Comparison of ENCODE assay signal across 8 cellular contexts in the genomic region with DNA sequence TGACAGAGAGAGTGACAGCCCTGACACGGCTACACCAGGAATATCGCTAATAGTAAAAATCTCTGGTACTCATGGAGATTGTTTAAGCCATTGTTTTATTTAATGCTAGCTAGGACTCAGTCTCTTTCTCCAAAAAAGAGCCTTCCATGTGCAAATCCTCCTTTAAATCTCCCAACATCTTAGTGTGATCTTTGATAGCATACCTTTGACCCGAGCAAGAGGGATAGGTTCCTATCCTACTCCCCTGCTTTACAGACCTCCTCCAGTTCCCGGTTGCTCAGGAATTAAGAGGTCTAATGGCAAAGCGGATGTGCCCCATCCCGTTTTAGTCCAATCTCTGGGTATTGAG. TPM values are rescaled to one million over a fixed set of nuclear protein-coding genes. Genes with fewer than 3 reads are reported as not detected.
DNase-seq lines count a peak whose midpoint lies in the region; ATAC-seq and TF ChIP-seq lines count a peak whose summit lies in the region.

No MANE protein-coding gene starts in this region.

- no peak overlapping the region for H3K27ac Mint-ChIP-seq in endodermal cell

- H3K4me1 ChIP-seq in KMS-11 (ENCODE audit: low read depth, poor library complexity, severe bottlenecking) (no peaks in the 10 kb centered on the region), endodermal cell (ENCODE audit: control insufficient read depth, insufficient read depth, low read length) (peaks cover 9% of the 10 kb centered on the region), neuron (ENCODE audit: insufficient read depth, low read length) (peaks cover 3% of the 10 kb centered on the region)

- no peak overlapping the region for H3K9ac ChIP-seq in KMS-11
- H3K9ac ChIP-seq in endodermal cell (ENCODE audit: extremely low read depth, low read length, poor library complexity, severe bottlenecking), result no peak overlapping the region

- no peak for TF ChIP-seq CTCF in AG09309 (IDR thresholded peaks at IDR 0.05; ENCODE audit: control insufficient read depth, insufficient read depth, low read depth, low read length, missing control alignments)
- no peak for TF ChIP-seq CTCF in KMS-11 (conservative IDR thresholded peaks at IDR 0.05; ENCODE audit: low read depth, low read length)
- no peak for TF ChIP-seq CTCF in endodermal cell (conservative IDR thresholded peaks at IDR 0.05)

- H3K4me2 ChIP-seq in KMS-11, result peak overlapping the region; percentile 36; the same call in 1 of the 2 replicates

- H3K9me3 ChIP-seq in endodermal cell (ENCODE audit: control insufficient read depth, low read length) (no peaks in the 10 kb centered on the region), neuron (ENCODE audit: low read length) (no peaks in the 10 kb centered on the region)

- H3K4me3 Mint-ChIP-seq in endodermal cell, result peak overlapping the region; percentile 51

- no peaks in the 10 kb centered on the region for H3K9me3 Mint-ChIP-seq in endodermal cell

- peaks cover 12% of the 10 kb centered on the region for H3K4me1 Mint-ChIP-seq in endodermal cell

- no peak for ATAC-seq in GM21423 (IDR thresholded peaks at IDR 0.05; ENCODE audit: unreplicated experiment)

- H3K27me3 ChIP-seq in KMS-11 (ENCODE audit: insufficient read depth, low read depth), result no peaks in the 10 kb centered on the region
- peaks cover 64% of the 10 kb centered on the region for H3K27me3 ChIP-seq in endodermal cell (ENCODE audit: control insufficient read depth, insufficient read depth, low read length, poor library complexity, severe bottlenecking)
- H3K27me3 ChIP-seq in neuron (ENCODE audit: insufficient read depth, low read length), result no peaks in the 10 kb centered on the region

- 46% methylated on average over 6 of the region's 6 CpGs; no CpG with 5 or more reads in 1 of the 2 experiments for WGBS in endodermal cell (ENCODE audit: insufficient coverage in 1 of 2, insufficient read length in 1 of 2), 2 experiments

- H3K27ac ChIP-seq in KMS-11 (no peak overlapping the region), endodermal cell (ENCODE audit: low read depth, low read length) (no peak overlapping the region)

- H3K27me3 Mint-ChIP-seq in endodermal cell (ENCODE audit: insufficient read depth), result peaks cover 88% of the 10 kb centered on the region

- DNase-seq in AG09309 (ENCODE audit: low read depth), result no peak
- no peak for DNase-seq in endodermal cell
- DNase-seq in SK-N-DZ (ENCODE audit: low spot score), result no peak
- DNase-seq in COLO668 (lab: John Stamatoyannopoulos, UW; ENCODE audit: unreplicated experiment), result no peak
- no peak for DNase-seq in stimulated activated CD4-positive, alpha-beta T cell treated with anti-CD3 and anti-CD28 coated beads, Interleukin-1b, Interleukin-23, amount 100 ng/mL, for 48 hours

- H4K20me1 ChIP-seq in KMS-11 (ENCODE audit: insufficient read depth), result no peaks in the 10 kb centered on the region

- H3K36me3 Mint-ChIP-seq in endodermal cell (ENCODE audit: low read depth), result no peaks in the 10 kb centered on the region

- peak overlapping the region; percentile 48 for H3K4me3 ChIP-seq in AG09309 (ENCODE audit: control insufficient read depth, low read depth, low read length)
- no peak overlapping the region for H3K4me3 ChIP-seq in KMS-11 (IDR thresholded peaks at IDR 0.05; ENCODE audit: insufficient read depth, low read depth, low read length)
- H3K4me3 ChIP-seq in endodermal cell (ENCODE audit: low read length), result peak overlapping the region; percentile 76
- H3K4me3 ChIP-seq in neuron (ENCODE audit: low read length), result peak overlapping the region; percentile 77

- H3K79me2 ChIP-seq in KMS-11 (ENCODE audit: insufficient read depth, low read depth), result no peaks in the 10 kb centered on the region

- no peak overlapping the region; the same call in 1 of the 2 replicates for H2AFZ ChIP-seq in KMS-11 (ENCODE audit: low read depth)
- peak overlapping the region; percentile 91 for H2AFZ ChIP-seq in neuron (ENCODE audit: low read depth, low read length)

- H3K36me3 ChIP-seq in KMS-11 (ENCODE audit: insufficient read depth) (no peaks in the 10 kb centered on the region), endodermal cell (ENCODE audit: control insufficient read depth, insufficient read depth, low read length) (no peaks in the 10 kb centered on the region), neuron (ENCODE audit: insufficient read depth, low read length) (no peaks in the 10 kb centered on the region)

RNA-seq across cellular contexts. Expression of a gene that starts 0.7 kb away (rescaled TPM):
- under 1 TPM; 0.13 to 0.35 TPM for total RNA-seq in endodermal cell
- 3.0 TPM for polyA plus RNA-seq in endodermal cell (2013, experiment 1 of 2)
- polyA plus RNA-seq in endodermal cell (2013, experiment 2 of 2), result 2.2 TPM
- polyA plus RNA-seq in SK-N-DZ (2014; cell fraction: cytosol; rRNA removed), result 1.7 and 2.3 TPM in 2 replicates
- 1.5 and 1.9 TPM in 2 replicates for polyA plus RNA-seq in SK-N-DZ (2014; cell fraction: nucleus; rRNA removed)
